9 cellular contexts compared by ENCODE assay signal in the genomic region with DNA sequence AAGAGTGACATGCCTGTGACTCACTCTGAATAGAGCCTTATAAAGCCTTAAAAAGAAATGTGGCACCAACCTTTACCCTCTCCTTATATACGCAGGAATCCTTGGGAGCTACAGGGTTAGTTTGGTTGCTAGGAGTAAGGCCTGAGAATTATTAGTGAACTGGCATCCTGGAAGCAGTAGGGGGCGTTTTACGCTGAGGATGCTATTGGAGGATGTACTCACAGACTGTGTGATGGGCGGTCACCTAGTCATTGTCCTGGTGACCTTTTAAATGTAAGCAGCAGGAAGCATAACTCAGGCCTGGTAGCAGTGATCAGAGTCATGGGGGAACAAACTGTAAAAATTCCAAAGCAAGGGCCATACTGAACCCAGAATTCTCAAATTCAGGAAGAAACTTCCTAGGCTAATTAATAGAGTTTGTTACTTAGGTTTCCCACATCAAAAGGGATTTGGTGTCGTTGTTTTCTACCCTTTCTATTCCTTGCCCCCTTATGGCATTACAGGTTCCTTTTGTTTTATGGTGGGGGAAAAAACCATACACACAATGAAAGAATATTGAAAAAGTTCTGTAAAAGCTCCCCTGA.
A peak's percentile ranks its signal among the peaks of the same experiment; 100 is the strongest.
DNase-seq lines count a peak whose midpoint lies in the region; ATAC-seq and TF ChIP-seq lines count a peak whose summit lies in the region.
"Had no signal": no experiment of that assay in that cellular context is flagged by ENCODE, and none has a peak within 500 bp of the region (broad histone marks: within the 10 kb centered on the region; RNA-seq: fewer than 3 reads in every experiment).

No MANE protein-coding gene starts in this region.

- ATAC-seq in mucosa of descending colon (peak; percentile 58), HG03432 (IDR thresholded peaks at IDR 0.05; ENCODE audit: unreplicated experiment) (no peak), HG03139 (IDR thresholded peaks at IDR 0.05; ENCODE audit: unreplicated experiment) (no peak)

- H3K4me3 ChIP-seq in mucosa of descending colon = no peak overlapping the region

- no peaks in the 10 kb centered on the region for H3K9me3 ChIP-seq in mucosa of descending colon

- no peak overlapping the region for H3K27ac ChIP-seq in VCaP

- H3K36me3 ChIP-seq in mucosa of descending colon (ENCODE audit: low read depth) = no peaks in the 10 kb centered on the region

- TF ChIP-seq CTCF in VCaP (conservative IDR thresholded peaks at IDR 0.05) (peak; percentile 57), mucosa of descending colon (IDR thresholded peaks at IDR 0.05) (peak; percentile 14)

- peak; percentile 30 for DNase-seq in NCI-H1436 (lab: John Stamatoyannopoulos, UW)
- no peak for DNase-seq in NCI-H1436 treated with DMSO at 0.1 percent for 48 hours (lab: John Stamatoyannopoulos, UW)
- DNase-seq in LHCN-M2 (ENCODE audit: low read depth) = peak; percentile 72
- DNase-seq in mucosa of descending colon = peak in 1 of 3 donors; percentile 47
- DNase-seq in NK-92 treated with Interleukin-12 subunit alpha and Interleukin-12 subunit beta, amount 100 ng/mL, for 24 hours (lab: John Stamatoyannopoulos, UW) = no peak
- DNase-seq: CD4-positive, CD25-positive, alpha-beta regulatory T cell had no signal

- intact Hi-C loops in mucosa of descending colon (cut with DNase I, micrococcal nuclease) = no loop called here

- H3K4me1 ChIP-seq in mucosa of descending colon (ENCODE audit: low read depth) = peaks cover 3% of the 10 kb centered on the region

Comparison
In these comparisons a context has a peak if more than half of its experiments do, and no peak if none do; other contexts are left out.
1. DNase-seq: peak in NCI-H1436 (single experiment) and LHCN-M2 (single experiment); none in NCI-H1436 treated with DMSO at 0.1 percent for 48 hours (single experiment) and NK-92 treated with Interleukin-12 subunit alpha and Interleukin-12 subunit beta, amount 100 ng/mL, for 24 hours (single experiment).